Comparison of ENCODE assay signal across 8 cellular contexts in genomic region chr10:114499630-114500190, GRCh38.
DNase-seq lines count a peak whose midpoint lies in the region; ATAC-seq and TF ChIP-seq lines count a peak whose summit lies in the region.

No MANE protein-coding gene starts in this region.

- peak overlapping the region; percentile 88 for H3K27ac Mint-ChIP-seq in activated CD4-positive, alpha-beta T cell treated with anti-CD3 and anti-CD28 coated beads, Interleukin-2, amount 10 ng/mL, durations not matched to agents 7 days and 5 days

- 34 to 54% (median 39%) methylated on average over 8 of the region's 8 CpGs for WGBS in stomach, 5 donors

- H3K27me3 ChIP-seq in stomach, result no peaks in the 10 kb centered on the region

- peak overlapping the region; percentile 53 for H3K4me3 Mint-ChIP-seq in activated CD4-positive, alpha-beta T cell treated with anti-CD3 and anti-CD28 coated beads, Interleukin-2, amount 10 ng/mL, durations not matched to agents 7 days and 5 days

- POLR2A ChIA-PET in activated CD4-positive, alpha-beta T cell treated with anti-CD3 and anti-CD28 coated beads, Interleukin-2, amount 10 ng/mL, durations not matched to agents 7 days and 5 days (lab: Charles Lee), result interaction anchor here (0.5 to 1.3 kb wide), 4 partner anchors 10 to 41 kb away, joined by 3 to 4 read pairs (median 3); no protein-coding TSS in a partner anchor

- TF ChIP-seq EP300 in stomach (IDR thresholded peaks at IDR 0.05), result no peak

- peak overlapping the region; percentile 59 to 88 (median 69) for H3K27ac ChIP-seq in stomach

- peaks cover 0 to 26% (median 8%) of the 10 kb centered on the region in 4 donors for H3K36me3 ChIP-seq in stomach

- no peak overlapping the region for H3K4me3 ChIP-seq in stomach

- TF ChIP-seq CTCF in stomach (IDR thresholded peaks at IDR 0.05), result no peak

- peaks cover 53% of the 10 kb centered on the region for H3K36me3 Mint-ChIP-seq in activated CD4-positive, alpha-beta T cell treated with anti-CD3 and anti-CD28 coated beads, Interleukin-2, amount 10 ng/mL, durations not matched to agents 7 days and 5 days (ENCODE audit: low read depth)

- H3K9me3 ChIP-seq in stomach, result no peaks in the 10 kb centered on the region

- peaks cover 11 to 41% (median 18%) of the 10 kb centered on the region in 4 donors for H3K4me1 ChIP-seq in stomach

- no peak for TF ChIP-seq POLR2A in GM18505 (IDR thresholded peaks at IDR 0.05; ENCODE audit: borderline replicate concordance, extremely low read depth, insufficient read depth, insufficient read length)
- no peak for TF ChIP-seq POLR2A in stomach (IDR thresholded peaks at IDR 0.05)

- no peaks in the 10 kb centered on the region for H3K27me3 Mint-ChIP-seq in activated CD4-positive, alpha-beta T cell treated with anti-CD3 and anti-CD28 coated beads, Interleukin-2, amount 10 ng/mL, durations not matched to agents 7 days and 5 days

- ATAC-seq in GM18505 (IDR thresholded peaks at IDR 0.05; ENCODE audit: unreplicated experiment) (peak; percentile 32), HG03095 (IDR thresholded peaks at IDR 0.05; ENCODE audit: unreplicated experiment) (peak; percentile 32)

- intact Hi-C loops in head of caudate nucleus (cut with DNase I), result no loop called here
- intact Hi-C loops in stomach (cut with DNase I; ENCODE audit: low total_unique reads), result no loop called here

- H3K9me3 Mint-ChIP-seq in activated CD4-positive, alpha-beta T cell treated with anti-CD3 and anti-CD28 coated beads, Interleukin-2, amount 10 ng/mL, durations not matched to agents 7 days and 5 days, result peaks cover 7% of the 10 kb centered on the region

- CTCF ChIA-PET in activated CD4-positive, alpha-beta T cell treated with anti-CD3 and anti-CD28 coated beads, Interleukin-2, amount 10 ng/mL, durations not matched to agents 7 days and 5 days (lab: Charles Lee), result interaction anchor here (0.9 to 2.3 kb wide), 7 partner anchors 9 to 42 kb away, joined by 3 to 9 read pairs (median 5); no protein-coding TSS in a partner anchor

- peak; percentile 56 for DNase-seq in activated CD4-positive, alpha-beta T cell treated with anti-CD3 and anti-CD28 coated beads, Interleukin-2, amount 10 ng/mL, durations not matched to agents 7 days and 5 days
- DNase-seq in head of caudate nucleus (peak in 41 of 42 donors; percentile 20 to 88 (median 63)), stomach (peak; percentile 74), NCI-H345 (lab: John Stamatoyannopoulos, UW) (no peak), SW 1271 (lab: John Stamatoyannopoulos, UW) (no peak), cerebellar nuclear complex (lab: John Stamatoyannopoulos, UW) (no peak)

- peaks cover 88% of the 10 kb centered on the region for H3K4me1 Mint-ChIP-seq in activated CD4-positive, alpha-beta T cell treated with anti-CD3 and anti-CD28 coated beads, Interleukin-2, amount 10 ng/mL, durations not matched to agents 7 days and 5 days

Comparison
In these comparisons a context has a peak if more than half of its experiments do, and no peak if none do; other contexts are left out.
1. DNase-seq: peak in activated CD4-positive, alpha-beta T cell treated with anti-CD3 and anti-CD28 coated beads, Interleukin-2, amount 10 ng/mL, durations not matched to agents 7 days and 5 days (single experiment), head of caudate nucleus (41 of 42) and stomach (single experiment); none in NCI-H345 (single experiment), SW 1271 (0 of 2) and cerebellar nuclear complex (0 of 2).